26 cellular contexts compared by ENCODE assay signal in the genomic region with DNA sequence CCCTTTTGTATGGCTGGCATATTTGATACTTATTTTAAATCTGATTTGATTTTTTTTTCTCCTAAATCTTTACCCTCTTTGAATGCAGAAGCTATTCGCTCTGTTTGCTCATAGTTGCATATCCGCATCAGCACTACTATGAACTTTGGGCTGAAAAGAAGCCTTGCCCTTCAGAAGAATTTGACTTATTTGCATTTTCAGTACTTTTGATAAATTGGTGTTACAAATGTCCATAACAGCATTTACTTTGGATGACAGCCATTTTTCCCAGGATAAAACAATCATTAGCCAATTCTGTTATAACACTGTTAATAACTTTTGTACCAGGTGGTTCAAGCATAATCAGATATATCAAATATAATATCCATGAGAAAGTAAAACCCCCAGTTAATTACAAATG.
"Had no signal": no experiment of that assay in that cellular context is flagged by ENCODE, and none has a peak within 500 bp of the region (broad histone marks: within the 10 kb centered on the region; RNA-seq: fewer than 3 reads in every experiment).

No MANE protein-coding gene starts in this region.

- H3K4me2 ChIP-seq: SK-N-SH had no signal

- FAIRE-seq: colon, frontal cortex had no signal

- ATAC-seq: activated CD8-positive, alpha-beta memory T cell treated with anti-CD3 and anti-CD28 coated beads, Interleukin-2, amount 10 ng/mL, durations not matched to agents 7 days and 5 days; activated CD8-positive, alpha-beta T cell treated with anti-CD3 and anti-CD28 coated beads for 36 hours; activated naive CD8-positive, alpha-beta T cell treated with anti-CD3 and anti-CD28 coated beads, Interleukin-2, amount 50 U/mL, for 24 hours; effector memory CD8-positive, alpha-beta T cell; left cardiac atrium; naive thymus-derived CD4-positive, alpha-beta T cell; right cardiac atrium; stimulated activated effector memory CD8-positive, alpha-beta T cell treated with anti-CD3 and anti-CD28 coated beads, Interleukin-12 subunit alpha, Interleukin-12 subunit beta, amount 100 ng/mL, for 72 hours; upper lobe of right lung had no signal

- H3K4me1 ChIP-seq: prostate gland, upper lobe of right lung had no signal

- H3K9me3 ChIP-seq: esophagus muscularis mucosa, prostate gland, SK-N-SH, thoracic aorta, upper lobe of right lung had no signal

- H3K27me3 ChIP-seq: esophagus muscularis mucosa, upper lobe of right lung had no signal

- H3K4me3 ChIP-seq: esophagus muscularis mucosa, lung, prostate gland, thoracic aorta, upper lobe of right lung had no signal

- DNase-seq: activated CD4-positive, alpha-beta T cell treated with anti-CD3 and anti-CD28 coated beads, Interleukin-2, amount 10 ng/mL, durations not matched to agents 24 days and 14 days; activated CD8-positive, alpha-beta memory T cell treated with anti-CD3 and anti-CD28 coated beads, Interleukin-2, amount 10 ng/mL, durations not matched to agents 7 days and 5 days; activated CD8-positive, alpha-beta T cell treated with anti-CD3 and anti-CD28 coated beads for 36 hours; activated effector memory CD4-positive, alpha-beta T cell treated with anti-CD3 and anti-CD28 coated beads, Interleukin-2, amount 50 U/mL, for 16 hours; activated naive CD4-positive, alpha-beta T cell treated with anti-CD3 and anti-CD28 coated beads, Interleukin-2, amount 50 U/mL, for 16 hours; activated naive CD8-positive, alpha-beta T cell treated with anti-CD3 and anti-CD28 coated beads, Interleukin-2, amount 50 U/mL, for 24 hours; activated T-cell treated with anti-CD3 and anti-CD28 coated beads for 4 hours; central memory CD4-positive, alpha-beta T cell; effector memory CD8-positive, alpha-beta T cell; glutamatergic neuron; hypothalamus; left cardiac atrium; naive thymus-derived CD4-positive, alpha-beta T cell; right cardiac atrium; SK-N-SH; stimulated activated CD4-positive, alpha-beta T cell treated with anti-CD3 and anti-CD28 coated beads, Interleukin-2, amount 100 ng/mL, for 24 hours; upper lobe of right lung had no signal

- H3K27ac ChIP-seq: esophagus muscularis mucosa, prostate gland, thoracic aorta, upper lobe of right lung, VCaP had no signal

- H3K27ac Mint-ChIP-seq: activated CD4-positive, alpha-beta T cell treated with anti-CD3 and anti-CD28 coated beads, Interleukin-2, amount 10 ng/mL, durations not matched to agents 24 days and 14 days; activated CD8-positive, alpha-beta memory T cell treated with anti-CD3 and anti-CD28 coated beads, Interleukin-2, amount 10 ng/mL, durations not matched to agents 7 days and 5 days; activated CD8-positive, alpha-beta T cell treated with anti-CD3 and anti-CD28 coated beads for 36 hours; activated naive CD8-positive, alpha-beta T cell treated with anti-CD3 and anti-CD28 coated beads, Interleukin-2, amount 50 U/mL, for 24 hours; stimulated activated effector memory CD8-positive, alpha-beta T cell treated with anti-CD3 and anti-CD28 coated beads, Interleukin-12 subunit alpha, Interleukin-12 subunit beta, amount 100 ng/mL, for 72 hours; T-helper 2 cell treated with Interferon-gamma antibody and Interleukin-4, amounts not matched to agents 5 μg/mL and 100 μg/mL, for 36 hours had no signal

- H3K36me3 ChIP-seq: prostate gland, thoracic aorta, upper lobe of right lung had no signal

- H3K4me3 Mint-ChIP-seq: activated CD4-positive, alpha-beta T cell treated with anti-CD3 and anti-CD28 coated beads, Interleukin-2, amount 10 ng/mL, durations not matched to agents 24 days and 14 days; activated CD8-positive, alpha-beta memory T cell treated with anti-CD3 and anti-CD28 coated beads, Interleukin-2, amount 10 ng/mL, durations not matched to agents 7 days and 5 days; activated CD8-positive, alpha-beta T cell treated with anti-CD3 and anti-CD28 coated beads for 36 hours; activated naive CD8-positive, alpha-beta T cell treated with anti-CD3 and anti-CD28 coated beads, Interleukin-2, amount 50 U/mL, for 24 hours; effector memory CD8-positive, alpha-beta T cell; stimulated activated effector memory CD8-positive, alpha-beta T cell treated with anti-CD3 and anti-CD28 coated beads, Interleukin-12 subunit alpha, Interleukin-12 subunit beta, amount 100 ng/mL, for 72 hours; T-helper 2 cell treated with Interferon-gamma antibody and Interleukin-4, amounts not matched to agents 5 μg/mL and 100 μg/mL, for 36 hours had no signal

- H3K27me3 Mint-ChIP-seq: activated CD4-positive, alpha-beta T cell treated with anti-CD3 and anti-CD28 coated beads, Interleukin-2, amount 10 ng/mL, durations not matched to agents 24 days and 14 days; activated CD8-positive, alpha-beta memory T cell treated with anti-CD3 and anti-CD28 coated beads, Interleukin-2, amount 10 ng/mL, durations not matched to agents 7 days and 5 days; activated CD8-positive, alpha-beta T cell treated with anti-CD3 and anti-CD28 coated beads for 36 hours; activated naive CD8-positive, alpha-beta T cell treated with anti-CD3 and anti-CD28 coated beads, Interleukin-2, amount 50 U/mL, for 24 hours; effector memory CD8-positive, alpha-beta T cell; naive thymus-derived CD4-positive, alpha-beta T cell had no signal

- H3K9me3 Mint-ChIP-seq: activated CD4-positive, alpha-beta T cell treated with anti-CD3 and anti-CD28 coated beads, Interleukin-2, amount 10 ng/mL, durations not matched to agents 24 days and 14 days; activated CD8-positive, alpha-beta T cell treated with anti-CD3 and anti-CD28 coated beads for 36 hours; activated naive CD8-positive, alpha-beta T cell treated with anti-CD3 and anti-CD28 coated beads, Interleukin-2, amount 50 U/mL, for 24 hours; effector memory CD8-positive, alpha-beta T cell; naive thymus-derived CD4-positive, alpha-beta T cell; stimulated activated effector memory CD8-positive, alpha-beta T cell treated with anti-CD3 and anti-CD28 coated beads, Interleukin-12 subunit alpha, Interleukin-12 subunit beta, amount 100 ng/mL, for 72 hours; T-helper 2 cell treated with Interferon-gamma antibody and Interleukin-4, amounts not matched to agents 5 μg/mL and 100 μg/mL, for 36 hours had no signal
